Comparison of ENCODE assay signal across 8 cellular contexts in the genomic region with DNA sequence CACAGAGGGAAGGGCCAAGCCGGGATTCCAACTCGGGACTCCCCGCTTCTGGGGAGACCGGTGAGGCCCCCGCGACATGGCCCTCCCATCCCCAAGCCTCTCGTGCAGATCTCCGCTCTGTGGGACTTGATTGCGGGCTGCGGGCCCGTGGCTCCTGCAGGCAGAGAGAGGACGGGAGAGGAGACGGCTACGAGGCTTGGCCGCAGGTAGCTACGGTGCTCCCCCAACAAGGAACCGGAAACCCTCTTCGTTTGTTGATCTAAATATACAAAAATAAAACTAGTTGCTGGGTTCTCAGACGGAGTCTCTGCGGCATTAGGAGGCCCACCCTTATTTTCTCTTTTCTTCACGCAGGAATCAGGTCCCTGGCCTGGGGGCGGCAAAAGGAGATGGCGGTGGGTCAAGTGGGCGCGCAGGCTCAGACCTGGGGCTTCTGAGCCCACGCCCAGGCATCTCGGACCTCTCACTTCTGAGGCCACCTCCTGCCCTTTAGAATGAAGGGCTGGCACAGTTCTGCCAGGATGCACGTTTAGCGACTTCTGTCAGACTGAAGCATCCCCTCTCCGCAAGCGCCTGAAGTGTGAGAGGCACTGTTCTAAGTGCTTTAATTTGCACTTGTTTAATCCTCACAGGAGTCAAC. TPM values are rescaled to one million over a fixed set of nuclear protein-coding genes. Genes with fewer than 3 reads are reported as not detected.
DNase-seq lines count a peak whose midpoint lies in the region; ATAC-seq and TF ChIP-seq lines count a peak whose summit lies in the region.

No MANE protein-coding gene starts in this region.

- H3K27me3 ChIP-seq in neural cell (ENCODE audit: insufficient read depth, low read depth, low read length) = no peaks in the 10 kb centered on the region

- H3K36me3 ChIP-seq in neural cell (ENCODE audit: insufficient read depth, low read length) = no peaks in the 10 kb centered on the region

- H3K9me3 ChIP-seq in neural cell (ENCODE audit: low read length) = no peaks in the 10 kb centered on the region

- peak overlapping the region; percentile 96 for H2AFZ ChIP-seq in neural cell (ENCODE audit: low read depth, low read length)

- H3K4me3 ChIP-seq in AG10803 (ENCODE audit: low read length) (peak overlapping the region; percentile 87), epithelial cell of esophagus (ENCODE audit: low read length) (peak overlapping the region; percentile 72), neural cell (ENCODE audit: low read length) (peak overlapping the region; percentile 95)

- DNase-seq in AG10803 (ENCODE audit: low read depth) = no peak
- DNase-seq in activated CD4-positive, CD25-positive, alpha-beta regulatory T cell treated with anti-CD3 and anti-CD28 coated beads, Interleukin-2, amount 50 U/mL, for 72 hours = peak; percentile 39
- DNase-seq in epithelial cell of esophagus (ENCODE audit: low read depth) = no peak
- DNase-seq in NCI-H345 (lab: John Stamatoyannopoulos, UW) = no peak
- DNase-seq in putamen (ENCODE audit: low spot score) = no peak

- TF ChIP-seq EP300 in neural cell (conservative IDR thresholded peaks at IDR 0.05; ENCODE audit: poor library complexity, severe bottlenecking) = no peak

- H3K4me2 ChIP-seq in neural cell (ENCODE audit: low read length) = peak overlapping the region; percentile 40

- peak overlapping the region; percentile 87 for H3K27ac ChIP-seq in neural cell (ENCODE audit: low read length)

- H3K9me2 ChIP-seq in neural cell (ENCODE audit: insufficient read depth, low read length) = no peaks in the 10 kb centered on the region

- no peaks in the 10 kb centered on the region for H3F3A ChIP-seq in neural cell (ENCODE audit: insufficient read depth, low read length, poor library complexity, severe bottlenecking)

- peak overlapping the region; percentile 96 for H3K9ac ChIP-seq in neural cell (ENCODE audit: low read length)

- no peak for TF ChIP-seq RAD21 in neural cell (conservative IDR thresholded peaks at IDR 0.05)

- H3K79me2 ChIP-seq in neural cell (replicated peaks; ENCODE audit: insufficient read depth, low read length) = peaks cover 13% of the 10 kb centered on the region

- ATAC-seq in GM19324 (IDR thresholded peaks at IDR 0.05; ENCODE audit: low FRiP score, unreplicated experiment) (peak; percentile 31), HG03342 (IDR thresholded peaks at IDR 0.05; ENCODE audit: unreplicated experiment) (peak; percentile 24)

- no peaks in the 10 kb centered on the region for H4K20me1 ChIP-seq in neural cell (ENCODE audit: insufficient read depth)

- no peak for TF ChIP-seq CTCF in AG10803 (conservative IDR thresholded peaks at IDR 0.05; ENCODE audit: low read length)
- TF ChIP-seq CTCF in epithelial cell of esophagus (IDR thresholded peaks at IDR 0.05; ENCODE audit: insufficient read depth, low read depth, low read length, missing control alignments) = no peak
- no peak for TF ChIP-seq CTCF in neural cell (IDR thresholded peaks at IDR 0.05; ENCODE audit: poor library complexity, severe bottlenecking)

TF ChIP-seq in neural cell, 6 proteins besides CTCF, POLR2A, EP300 and RAD21:
- TF ChIP-seq SMC3 (conservative IDR thresholded peaks at IDR 0.05; ENCODE audit: poor library complexity) = peak; percentile 6
- no peak for TF ChIP-seq POLR2AphosphoS5 (IDR thresholded peaks at IDR 0.05)

RNA-seq across cellular contexts. Expression of a gene that starts 10.9 kb away (rescaled TPM):
- polyA plus RNA-seq in neural cell = 89.6 and 116 TPM in 2 replicates
- polyA minus RNA-seq in neural cell = 81.8 and 90.1 TPM in 2 replicates
